Comparison of ENCODE assay signal across 18 cellular contexts in the genomic region with DNA sequence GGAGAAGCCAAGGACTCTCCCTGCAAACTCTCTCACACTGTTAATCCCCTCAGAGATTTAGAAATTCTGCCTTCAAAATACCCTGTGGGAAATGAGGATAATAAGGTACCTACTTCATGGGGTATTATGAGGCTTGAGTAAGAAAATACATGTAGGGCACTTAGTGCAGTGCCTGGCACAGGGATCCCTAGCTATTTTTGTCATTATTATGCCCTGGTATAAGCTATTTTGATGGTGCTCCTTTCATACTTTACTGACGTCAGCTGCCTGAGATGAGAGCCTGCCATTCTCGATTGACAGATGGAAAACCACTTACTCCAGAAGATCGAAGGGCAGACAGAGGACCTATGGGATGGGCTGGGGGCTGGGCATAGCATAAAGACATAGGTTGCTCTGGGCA. TPM values are rescaled to one million over a fixed set of nuclear protein-coding genes. Genes with fewer than 3 reads are reported as not detected.
DNase-seq lines count a peak whose midpoint lies in the region; ATAC-seq, FAIRE-seq and TF ChIP-seq lines count a peak whose summit lies in the region.
"Had no signal": no experiment of that assay in that cellular context is flagged by ENCODE, and none has a peak within 500 bp of the region (broad histone marks: within the 10 kb centered on the region; RNA-seq: fewer than 3 reads in every experiment).

No MANE protein-coding gene starts in this region.

- TF ChIP-seq CTCF in coronary artery (IDR thresholded peaks at IDR 0.05) = no peak
- TF ChIP-seq CTCF in retinal pigment epithelial cell (conservative IDR thresholded peaks at IDR 0.05; ENCODE audit: low read depth, low read length) = no peak

- peaks cover 45% of the 10 kb centered on the region for H3K4me1 ChIP-seq in GM23248 (ENCODE audit: insufficient read depth)
- H3K4me1 ChIP-seq: SJSA1 had no signal

- no peaks in the 10 kb centered on the region for H3K9me3 ChIP-seq in GM23248 (ENCODE audit: low read depth)
- H3K9me3 ChIP-seq: SJSA1 had no signal

- no peaks in the 10 kb centered on the region for H3K27me3 ChIP-seq in GM23248 (replicated peaks; ENCODE audit: insufficient read depth)

- H3K36me3 ChIP-seq in GM23248 (ENCODE audit: low read depth) = peaks cover 13% of the 10 kb centered on the region; the same call in 1 of the 2 replicates
- H3K36me3 ChIP-seq: SJSA1 had no signal

- no peak for DNase-seq in GM23248
- peak; percentile 67 to 84 for DNase-seq in NCI-H524 (lab: John Stamatoyannopoulos, UW)
- DNase-seq in coronary artery (ENCODE audit: low spot score) = no peak
- peak; percentile 96 for DNase-seq in retinal pigment epithelial cell (ENCODE audit: low read depth)
- DNase-seq in RCC 7860 (ENCODE audit: low spot score) = no peak
- no peak for DNase-seq in HuH-7.5 (ENCODE audit: low spot score)
- no peak for DNase-seq in iPS-NIHi11 (ENCODE audit: low spot score)
- DNase-seq: Calu3; CD4-positive, alpha-beta T cell; H7; NCI-H1436; NCI-H2029 treated with DMSO at 0.1 percent for 48 hours; NCI-H510A; RPMI8226; SW 1271 had no signal

- H2AFZ ChIP-seq in GM23248 = no peak overlapping the region

- H3K9ac ChIP-seq in GM23248 = no peak overlapping the region

- peaks cover 12% of the 10 kb centered on the region; the same call in 1 of the 2 replicates for H3K79me2 ChIP-seq in GM23248 (ENCODE audit: insufficient read depth)

- H3F3A ChIP-seq in GM23248 (ENCODE audit: insufficient read depth) = peaks cover 22% of the 10 kb centered on the region

- in situ Hi-C loops in GM23248 (cut with MboI) = no loop called here

- H3K9me2 ChIP-seq in GM23248 (ENCODE audit: insufficient read depth) = no peaks in the 10 kb centered on the region

- no peak overlapping the region for H3K4me3 ChIP-seq in GM23248
- no peak overlapping the region for H3K4me3 ChIP-seq in coronary artery
- H3K4me3 ChIP-seq in retinal pigment epithelial cell (ENCODE audit: low read length) = no peak overlapping the region
- H3K4me3 ChIP-seq: SJSA1 had no signal

- 93 to 94% methylated on average over 3 of the region's 3 CpGs for WGBS in GM23248 (ENCODE audit: low coverage in 1 of 2, low lambda C conversion rate in 2 of 2, missing lambda C conversion rate in 2 of 2), 2 experiments

- peak overlapping the region; percentile 94 for H3K4me2 ChIP-seq in GM23248 (ENCODE audit: unreplicated experiment)

- ATAC-seq in GM19324 (IDR thresholded peaks at IDR 0.05; ENCODE audit: low FRiP score, unreplicated experiment) = no peak

- FAIRE-seq in RCC 7860 (lab: Jason Lieb, UNC) = no peak
- FAIRE-seq: GM19239 had no signal

- H3K27ac ChIP-seq in GM23248 = peak overlapping the region; percentile 67; the same call in 1 of the 2 replicates
- H3K27ac ChIP-seq in coronary artery = peak overlapping the region; percentile 69 to 81
- H3K27ac ChIP-seq: SJSA1 had no signal

- no peaks in the 10 kb centered on the region for H4K20me1 ChIP-seq in GM23248 (ENCODE audit: insufficient read depth)

RNA-seq across cellular contexts. Expression of a gene that starts 30.1 kb away (rescaled TPM):
- 41.4 and 44.1 TPM in 2 replicates for total RNA-seq in GM23248 (2014; rRNA removed; shearing (Covaris generic))
- 35.9 and 36.2 TPM in 2 replicates for polyA plus RNA-seq in GM23248 (2016; fragmentation: Nextera tagmentation; extraction: Ambion mirVana)
- total RNA-seq: CD4-positive, alpha-beta T cell; SJSA1 had no signal

Comparison
In these comparisons a context has a peak if more than half of its experiments do, and no peak if none do; other contexts are left out.
1. DNase-seq: peak in NCI-H524 (2 of 2) and retinal pigment epithelial cell (single experiment); none in GM23248 (single experiment), coronary artery (single experiment), RCC 7860 (single experiment), HuH-7.5 (single experiment) and iPS-NIHi11 (single experiment).